Comparison of ENCODE assay signal across 1 cellular context in genomic region chr12:94299846-94300245, GRCh38.
TF ChIP-seq lines count a peak whose summit lies in the region.

No MANE protein-coding gene starts in this region.

TF ChIP-seq in IMR-90, 13 proteins besides CTCF, POLR2A, EP300 and RAD21:
- TF ChIP-seq ELK1 (IDR thresholded peaks at IDR 0.05; ENCODE audit: borderline replicate concordance, low read depth, low read length) (no peak), MXI1 (IDR thresholded peaks at IDR 0.05; ENCODE audit: borderline replicate concordance, low read depth, low read length) (no peak), RFX5 (IDR thresholded peaks at IDR 0.05; ENCODE audit: low read depth, low read length) (no peak), MAFK (IDR thresholded peaks at IDR 0.05; ENCODE audit: low read depth, low read length) (no peak), CHD1 (IDR thresholded peaks at IDR 0.05; ENCODE audit: low read depth, low read length) (no peak), CEBPB (IDR thresholded peaks at IDR 0.05; ENCODE audit: low read depth, low read length) (no peak), MAZ (IDR thresholded peaks at IDR 0.05; ENCODE audit: borderline replicate concordance, low read depth, low read length) (no peak), FOS (IDR thresholded peaks at IDR 0.05; ENCODE audit: low read depth, low read length) (no peak), SMC3 (IDR thresholded peaks at IDR 0.05; ENCODE audit: low read depth, low read length) (no peak), USF2 (IDR thresholded peaks at IDR 0.05; ENCODE audit: low read depth, low read length) (no peak), BHLHE40 (IDR thresholded peaks at IDR 0.05; ENCODE audit: low read depth, low read length) (no peak)
